In genomic region chr7:67854236-67854635, GRCh38 we compare ENCODE assay signal across 22 cellular contexts.
A peak's percentile ranks its signal among the peaks of the same experiment; 100 is the strongest.
DNase-seq lines count a peak whose midpoint lies in the region; ATAC-seq and TF ChIP-seq lines count a peak whose summit lies in the region.
"Had no signal": no experiment of that assay in that cellular context is flagged by ENCODE, and none has a peak within 500 bp of the region (broad histone marks: within the 10 kb centered on the region; RNA-seq: fewer than 3 reads in every experiment).

No MANE protein-coding gene starts in this region.

- H3K4me3 ChIP-seq in A673 (ENCODE audit: low read depth, low read length, poor library complexity, severe bottlenecking) (peak overlapping the region; percentile 9), WERI-Rb-1 (ENCODE audit: low read depth, low read length) (no peak overlapping the region), tibial artery (no peak overlapping the region)
- H3K4me3 ChIP-seq: GM12878, heart right ventricle had no signal

- TF ChIP-seq CTCF in A673 (conservative IDR thresholded peaks at IDR 0.05; ENCODE audit: low read depth, low read length), result no peak
- no peak for TF ChIP-seq CTCF in WERI-Rb-1 (IDR thresholded peaks at IDR 0.05; ENCODE audit: low read depth, low read length)
- TF ChIP-seq CTCF in foreskin keratinocyte (conservative IDR thresholded peaks at IDR 0.05), result no peak
- no peak for TF ChIP-seq CTCF in tibial artery (IDR thresholded peaks at IDR 0.05)

- DNase-seq in A673 (ENCODE audit: low spot score) (peak; percentile 68), GM04503 (ENCODE audit: low read depth) (peak; percentile 0), WERI-Rb-1 (peak; percentile 81), inferior parietal cortex (ENCODE audit: extremely low spot score) (peak; percentile 66), foreskin keratinocyte (no peak), hepatic stellate cell (ENCODE audit: low spot score) (no peak), tibial artery (no peak)
- no peak for DNase-seq in activated CD4-positive, alpha-beta T cell treated with anti-CD3 and anti-CD28 coated beads, Interleukin-2, amount 10 ng/mL, durations not matched to agents 7 days and 5 days
- DNase-seq: activated CD4-positive, alpha-beta memory T cell treated with anti-CD3 and anti-CD28 coated beads for 36 hours; activated T-cell treated with anti-CD3 and anti-CD28 coated beads, Interleukin-2, amount 50 U/mL, for 48 hours; brain microvascular endothelial cell; CD8-positive, alpha-beta T cell; dermis blood vessel endothelial cell; erythroblast; heart right ventricle; kidney; MV-4-11; stimulated activated naive CD8-positive, alpha-beta T cell treated with anti-CD3 and anti-CD28 coated beads, Interleukin-15, amount 100 ng/mL, for 72 hours; T-cell had no signal

- POLR2A ChIA-PET in A673 (lab: Charles Lee; ENCODE audit: low non-redundant PET), result no interaction called here
- POLR2A ChIA-PET in activated CD4-positive, alpha-beta T cell treated with anti-CD3 and anti-CD28 coated beads, Interleukin-2, amount 10 ng/mL, durations not matched to agents 7 days and 5 days (lab: Charles Lee), result no interaction called here

- H3K27me3 Mint-ChIP-seq in activated CD4-positive, alpha-beta T cell treated with anti-CD3 and anti-CD28 coated beads, Interleukin-2, amount 10 ng/mL, durations not matched to agents 7 days and 5 days, result no peaks in the 10 kb centered on the region
- H3K27me3 Mint-ChIP-seq: activated CD4-positive, alpha-beta memory T cell treated with anti-CD3 and anti-CD28 coated beads for 36 hours; activated naive CD4-positive, alpha-beta T cell treated with anti-CD3 and anti-CD28 coated beads, Interleukin-2, amount 50 U/mL, for 24 hours; stimulated activated naive CD8-positive, alpha-beta T cell treated with anti-CD3 and anti-CD28 coated beads, Interleukin-15, amount 100 ng/mL, for 72 hours; T-cell had no signal

- H3K36me3 ChIP-seq in A673 (ENCODE audit: insufficient read depth, low read length, poor library complexity, severe bottlenecking) (no peaks in the 10 kb centered on the region), WERI-Rb-1 (no peaks in the 10 kb centered on the region), tibial artery (no peaks in the 10 kb centered on the region)
- H3K36me3 ChIP-seq: brain microvascular endothelial cell, heart right ventricle had no signal

- H3K4me1 Mint-ChIP-seq in activated CD4-positive, alpha-beta T cell treated with anti-CD3 and anti-CD28 coated beads, Interleukin-2, amount 10 ng/mL, durations not matched to agents 7 days and 5 days, result no peaks in the 10 kb centered on the region
- H3K4me1 Mint-ChIP-seq: activated naive CD4-positive, alpha-beta T cell treated with anti-CD3 and anti-CD28 coated beads, Interleukin-2, amount 50 U/mL, for 24 hours; stimulated activated naive CD8-positive, alpha-beta T cell treated with anti-CD3 and anti-CD28 coated beads, Interleukin-15, amount 100 ng/mL, for 72 hours; T-cell had no signal

- no peak overlapping the region for H3K27ac Mint-ChIP-seq in activated CD4-positive, alpha-beta T cell treated with anti-CD3 and anti-CD28 coated beads, Interleukin-2, amount 10 ng/mL, durations not matched to agents 7 days and 5 days
- H3K27ac Mint-ChIP-seq: activated CD4-positive, alpha-beta memory T cell treated with anti-CD3 and anti-CD28 coated beads for 36 hours; activated naive CD4-positive, alpha-beta T cell treated with anti-CD3 and anti-CD28 coated beads, Interleukin-2, amount 50 U/mL, for 24 hours; CD8-positive, alpha-beta T cell; stimulated activated naive CD8-positive, alpha-beta T cell treated with anti-CD3 and anti-CD28 coated beads, Interleukin-15, amount 100 ng/mL, for 72 hours; T-cell had no signal

- H3K4me1 ChIP-seq in A673 (ENCODE audit: insufficient read depth, low read length, poor library complexity, severe bottlenecking) (no peaks in the 10 kb centered on the region), foreskin keratinocyte (no peaks in the 10 kb centered on the region), tibial artery (no peaks in the 10 kb centered on the region)
- H3K4me1 ChIP-seq: heart right ventricle had no signal

- H3K9me3 Mint-ChIP-seq in activated CD4-positive, alpha-beta T cell treated with anti-CD3 and anti-CD28 coated beads, Interleukin-2, amount 10 ng/mL, durations not matched to agents 7 days and 5 days, result peaks cover 26% of the 10 kb centered on the region
- H3K9me3 Mint-ChIP-seq: activated naive CD4-positive, alpha-beta T cell treated with anti-CD3 and anti-CD28 coated beads, Interleukin-2, amount 50 U/mL, for 24 hours; neural crest cell had no signal

- intact Hi-C loops in A673 (cut with micrococcal nuclease; ENCODE audit: unreplicated experiment), result no loop called here
- intact Hi-C loops in tibial artery (cut with DNase I; ENCODE audit: low total_unique reads), result no loop called here

- CTCF ChIA-PET in A673 (lab: Charles Lee), result no interaction called here
- CTCF ChIA-PET in activated CD4-positive, alpha-beta T cell treated with anti-CD3 and anti-CD28 coated beads, Interleukin-2, amount 10 ng/mL, durations not matched to agents 7 days and 5 days (lab: Charles Lee), result no interaction called here

- no peak for ATAC-seq in foreskin keratinocyte
- ATAC-seq: CD8-positive, alpha-beta T cell; GM12878; heart right ventricle; stimulated activated naive CD8-positive, alpha-beta T cell treated with anti-CD3 and anti-CD28 coated beads, Interleukin-15, amount 100 ng/mL, for 72 hours; T-cell had no signal

- H3K36me3 Mint-ChIP-seq in activated CD4-positive, alpha-beta T cell treated with anti-CD3 and anti-CD28 coated beads, Interleukin-2, amount 10 ng/mL, durations not matched to agents 7 days and 5 days (ENCODE audit: low read depth), result no peaks in the 10 kb centered on the region
- H3K36me3 Mint-ChIP-seq: activated CD4-positive, alpha-beta memory T cell treated with anti-CD3 and anti-CD28 coated beads for 36 hours; activated naive CD4-positive, alpha-beta T cell treated with anti-CD3 and anti-CD28 coated beads, Interleukin-2, amount 50 U/mL, for 24 hours; CD8-positive, alpha-beta T cell; T-cell had no signal

- H3K27ac ChIP-seq in A673 (ENCODE audit: low read depth, low read length, poor library complexity, severe bottlenecking), result peak overlapping the region; percentile 29
- H3K27ac ChIP-seq in WERI-Rb-1, result no peak overlapping the region
- H3K27ac ChIP-seq in foreskin keratinocyte, result no peak overlapping the region
- H3K27ac ChIP-seq in tibial artery, result no peak overlapping the region
- H3K27ac ChIP-seq: brain microvascular endothelial cell, heart right ventricle had no signal

- no TSS peak for BruUV-seq in A673 (replicated peaks; lab: Mats Ljungman, UMichigan)

- H3K27me3 ChIP-seq in A673 (replicated peaks; ENCODE audit: insufficient read depth, low read depth, low read length, poor library complexity), result no peaks in the 10 kb centered on the region
- H3K27me3 ChIP-seq in WERI-Rb-1 (ENCODE audit: insufficient read depth, low read depth, severe bottlenecking), result peaks cover 53% of the 10 kb centered on the region
- H3K27me3 ChIP-seq in foreskin keratinocyte, result no peaks in the 10 kb centered on the region
- H3K27me3 ChIP-seq in tibial artery, result no peaks in the 10 kb centered on the region
- H3K27me3 ChIP-seq: brain microvascular endothelial cell had no signal

- no peaks in the 10 kb centered on the region for H3K9me3 ChIP-seq in A673 (ENCODE audit: low read depth, low read length, poor library complexity, severe bottlenecking)
- H3K9me3 ChIP-seq in WERI-Rb-1 (ENCODE audit: severe bottlenecking), result peaks cover 3% of the 10 kb centered on the region
- no peaks in the 10 kb centered on the region for H3K9me3 ChIP-seq in tibial artery
- H3K9me3 ChIP-seq: heart right ventricle had no signal

- H3K4me3 Mint-ChIP-seq in activated CD4-positive, alpha-beta T cell treated with anti-CD3 and anti-CD28 coated beads, Interleukin-2, amount 10 ng/mL, durations not matched to agents 7 days and 5 days, result no peak overlapping the region
- H3K4me3 Mint-ChIP-seq: activated CD4-positive, alpha-beta memory T cell treated with anti-CD3 and anti-CD28 coated beads for 36 hours; activated naive CD4-positive, alpha-beta T cell treated with anti-CD3 and anti-CD28 coated beads, Interleukin-2, amount 50 U/mL, for 24 hours; CD8-positive, alpha-beta T cell; neural crest cell; stimulated activated naive CD8-positive, alpha-beta T cell treated with anti-CD3 and anti-CD28 coated beads, Interleukin-15, amount 100 ng/mL, for 72 hours; T-cell had no signal

Comparison
In these comparisons a context has a peak if more than half of its experiments do, and no peak if none do; other contexts are left out.
1. DNase-seq: peak in A673 (single experiment), GM04503 (single experiment), WERI-Rb-1 (single experiment) and inferior parietal cortex (single experiment); none in foreskin keratinocyte (0 of 2), hepatic stellate cell (single experiment), activated CD4-positive, alpha-beta T cell treated with anti-CD3 and anti-CD28 coated beads, Interleukin-2, amount 10 ng/mL, durations not matched to agents 7 days and 5 days (single experiment) and tibial artery (0 of 2).